Comparison of ENCODE assay signal across 8 cellular contexts in the genomic region with DNA sequence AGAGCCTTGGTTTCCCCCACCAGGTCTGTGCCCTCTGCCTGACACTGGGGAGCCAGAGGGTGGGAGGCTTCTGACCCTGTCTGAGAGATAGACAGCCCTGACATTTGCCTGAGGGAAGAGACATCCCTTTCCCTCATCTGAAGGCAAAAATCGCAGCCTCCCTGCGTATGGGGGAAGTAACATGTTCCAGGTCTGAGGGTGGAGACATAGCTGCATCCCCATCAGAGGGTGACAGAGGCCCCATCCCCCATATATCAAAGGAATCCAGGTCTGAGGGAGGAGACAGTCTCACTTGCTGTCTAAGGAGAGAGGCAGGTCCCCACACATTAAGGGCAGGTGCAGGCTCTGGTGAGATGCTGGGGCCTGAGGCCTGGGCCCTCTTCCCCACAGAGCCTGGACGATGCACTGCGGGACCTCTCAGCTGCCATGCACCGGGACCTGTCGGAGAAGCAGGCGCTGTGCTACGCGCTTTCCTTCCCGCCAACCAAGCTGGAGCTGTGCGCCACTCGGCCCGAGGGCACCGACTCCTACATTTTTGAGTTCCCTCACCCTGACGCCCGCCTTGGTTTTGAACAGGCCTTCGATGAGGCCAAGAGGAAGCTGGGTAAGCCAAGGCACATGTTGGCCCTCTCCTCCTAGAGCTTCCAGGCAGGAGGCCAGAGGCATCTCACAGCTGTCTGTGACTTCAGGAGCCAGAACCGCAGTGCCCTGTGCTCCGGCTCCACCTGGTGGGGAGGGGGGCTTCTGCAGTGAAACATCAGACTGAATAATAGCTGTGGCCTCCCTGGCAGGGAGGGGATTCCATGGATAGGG. TPM values are rescaled to one million over a fixed set of nuclear protein-coding genes. Genes with fewer than 3 reads are reported as not detected.
A peak's percentile ranks its signal among the peaks of the same experiment; 100 is the strongest.
DNase-seq lines count a peak whose midpoint lies in the region; ATAC-seq, FAIRE-seq and TF ChIP-seq lines count a peak whose summit lies in the region.

No MANE protein-coding gene starts in this region.

- TF ChIP-seq CTCF in heart right ventricle (IDR thresholded peaks at IDR 0.05) (peak in 6 of 9 donors; percentile 10 to 38 (median 24)), right atrium auricular region (IDR thresholded peaks at IDR 0.05) (no peak), OCI-LY1 (IDR thresholded peaks at IDR 0.05; ENCODE audit: low read length) (peak; percentile 51; the same call in 1 of the 2 replicates), K562 (IDR thresholded peaks at IDR 0.05 in 2 of 3, conservative IDR thresholded peaks at IDR 0.05 in 1 of 3; ENCODE audit: insufficient read depth in 2 of 3, low read depth in 1 of 3, low read length in 3 of 3) (peak; percentile 60 to 67 (median 67))

- CTCF ChIA-PET in K562 (lab: Yijun Ruan, JAX; ENCODE audit: low intra/inter-chr PET ratio): interaction anchor here (0.8 kb wide), 1 partner anchor 53 kb away, joined by 3 read pairs; no protein-coding TSS in a partner anchor

- no peaks in the 10 kb centered on the region for H3K9me2 ChIP-seq in OCI-LY1 (ENCODE audit: low read depth, low read length)

- POLR2A ChIA-PET in K562 (lab: Yijun Ruan, JAX): interaction anchor here (0.7 to 1.5 kb wide), 4 partner anchors 9 to 98 kb away, joined by 3 to 5 read pairs (median 4); no protein-coding TSS in a partner anchor

- peak in 1 of 2 experiments; percentile 43; a peak in 2 of 4 replicates for TF ChIP-seq RAD21 in K562 (CRISPR knock-in tag; conservative IDR thresholded peaks at IDR 0.05 in 1 of 2, IDR thresholded peaks at IDR 0.05 in 1 of 2)

- in situ Hi-C loops in K562 (cut with MboI): no loop called here

- no peak for TF ChIP-seq POLR2A in K562 (conservative IDR thresholded peaks at IDR 0.05)

- DNase-seq in heart right ventricle (no peak), right atrium auricular region (ENCODE audit: low spot score) (no peak), K562 (ENCODE audit: extremely low read depth in 1 of 4, low spot score in 3 of 4) (peak; percentile 53 to 63 (median 56))
- DNase-seq in activated CD8-positive, alpha-beta memory T cell treated with anti-CD3 and anti-CD28 coated beads for 24 hours: no peak

- no peaks in the 10 kb centered on the region for H3K79me2 ChIP-seq in OCI-LY1 (ENCODE audit: insufficient read depth, low read length)
- no peaks in the 10 kb centered on the region for H3K79me2 ChIP-seq in K562 (ENCODE audit: control insufficient read depth, insufficient read depth, low read length)

- FAIRE-seq in K562 (lab: Jason Lieb, UNC): no peak

- H3K27ac ChIP-seq in heart right ventricle (peak overlapping the region in 9 of 10 donors; percentile 7 to 61 (median 50)), right atrium auricular region (peak overlapping the region in 1 of 2 donors; percentile 23), OCI-LY1 (ENCODE audit: low read depth, low read length, poor library complexity, severe bottlenecking) (no peak overlapping the region), K562 (ENCODE audit: extremely low read depth, low read depth, low read length) (no peak overlapping the region), muscle layer of colon (ENCODE audit: low read depth, low read length) (peak overlapping the region; percentile 38)

- no peak for TF ChIP-seq EP300 in K562 (IDR thresholded peaks at IDR 0.05; ENCODE audit: low read length)

- no TSS peak for BruUV-seq in K562 (replicated peaks; lab: Mats Ljungman, UMichigan)

- no peaks in the 10 kb centered on the region for H3F3A ChIP-seq in OCI-LY1 (ENCODE audit: insufficient read depth, low read length)

- H3K4me2 ChIP-seq in OCI-LY1 (ENCODE audit: low read length) (no peak overlapping the region), K562 (ENCODE audit: insufficient read depth, low read length) (no peak overlapping the region)

- H3K36me3 ChIP-seq in heart right ventricle: peaks cover 8 to 100% (median 51%) of the 10 kb centered on the region in 9 donors
- H3K36me3 ChIP-seq in right atrium auricular region: peaks cover 87% of the 10 kb centered on the region
- no peaks in the 10 kb centered on the region for H3K36me3 ChIP-seq in OCI-LY1 (ENCODE audit: insufficient read depth, low read length)
- H3K36me3 ChIP-seq in K562 (ENCODE audit: control insufficient read depth, insufficient read depth, low read length): no peaks in the 10 kb centered on the region
- H3K36me3 ChIP-seq in muscle layer of colon (ENCODE audit: insufficient read depth, low read length): peaks cover 89% of the 10 kb centered on the region

- ATAC-seq in heart right ventricle: peak in 2 of 8 donors; percentile 3 to 6
- ATAC-seq in K562: peak; percentile 51
- no peak for ATAC-seq in GM21526 (IDR thresholded peaks at IDR 0.05; ENCODE audit: low FRiP score, unreplicated experiment)
- ATAC-seq in HG03039 (IDR thresholded peaks at IDR 0.05; ENCODE audit: unreplicated experiment): no peak

- intact Hi-C loops in heart right ventricle (cut with DNase I) (no loop called here), K562 (cut with micrococcal nuclease) (no loop called here)

- H3K9ac ChIP-seq in OCI-LY1 (ENCODE audit: low read length): no peak overlapping the region
- no peak overlapping the region; a peak in 1 of 4 replicates for H3K9ac ChIP-seq in K562 (ENCODE audit: insufficient read depth in 1 of 2, low read depth in 2 of 2, low read length in 2 of 2)
- H3K9ac ChIP-seq in muscle layer of colon (ENCODE audit: low read length): no peak overlapping the region

- H3K4me1 ChIP-seq in heart right ventricle (peaks cover 0 to 24% (median 15%) of the 10 kb centered on the region in 9 donors), right atrium auricular region (peaks cover 0 to 18% of the 10 kb centered on the region in 2 donors), OCI-LY1 (ENCODE audit: insufficient read depth, low read length, severe bottlenecking) (peaks cover 4% of the 10 kb centered on the region), K562 (replicated peaks in 1 of 2; ENCODE audit: control insufficient read depth in 2 of 2, insufficient read depth in 2 of 2, low read length in 2 of 2) (peaks cover 0 to 30% of the 10 kb centered on the region in 2 experiments; a peak in 3 of 5 replicates), muscle layer of colon (ENCODE audit: insufficient read depth, low read length) (no peaks in the 10 kb centered on the region)

- H4K20me1 ChIP-seq in OCI-LY1 (ENCODE audit: insufficient read depth, low read length) (no peaks in the 10 kb centered on the region), K562 (replicated peaks; ENCODE audit: control insufficient read depth, insufficient read depth, low read length) (peaks cover 14% of the 10 kb centered on the region)

- H3K27me3 ChIP-seq in heart right ventricle: no peaks in the 10 kb centered on the region
- H3K27me3 ChIP-seq in right atrium auricular region: no peaks in the 10 kb centered on the region
- H3K27me3 ChIP-seq in OCI-LY1 (ENCODE audit: insufficient read depth, low read length): no peaks in the 10 kb centered on the region
- H3K27me3 ChIP-seq in K562 (ENCODE audit: control insufficient read depth in 2 of 2, insufficient read depth in 2 of 2, low read length in 2 of 2): peaks cover 16 to 54% of the 10 kb centered on the region in 2 experiments
- H3K27me3 ChIP-seq in muscle layer of colon (ENCODE audit: control insufficient read depth in 1 of 2, insufficient read depth in 2 of 2, low read length in 2 of 2): no peaks in the 10 kb centered on the region

- H2AFZ ChIP-seq in OCI-LY1 (ENCODE audit: low read length): no peak overlapping the region
- no peak overlapping the region; the same call in 1 of the 2 replicates for H2AFZ ChIP-seq in K562 (ENCODE audit: low read depth, low read length)

- 83% methylated on average over 19 of the region's 19 CpGs for WGBS in heart right ventricle, 2 donors
- 45% methylated on average over 14 of the region's 19 CpGs for WGBS in K562 (ENCODE audit: insufficient coverage, low coverage, missing lambda C conversion rate)

- H3K4me3 ChIP-seq in heart right ventricle (no peak overlapping the region), right atrium auricular region (no peak overlapping the region), OCI-LY1 (ENCODE audit: low read depth, low read length, poor library complexity, severe bottlenecking) (no peak overlapping the region), K562 (no peak overlapping the region), muscle layer of colon (ENCODE audit: low read depth in 1 of 2, low read length in 2 of 2) (no peak overlapping the region)

- H3K9me1 ChIP-seq in K562 (ENCODE audit: control insufficient read depth, insufficient read depth, low read length): peaks cover 10% of the 10 kb centered on the region

- H3K9me3 ChIP-seq in heart right ventricle: no peaks in the 10 kb centered on the region
- no peaks in the 10 kb centered on the region for H3K9me3 ChIP-seq in right atrium auricular region
- no peaks in the 10 kb centered on the region for H3K9me3 ChIP-seq in OCI-LY1 (ENCODE audit: low read length)
- H3K9me3 ChIP-seq in K562 (replicated peaks; ENCODE audit: control insufficient read depth, insufficient read depth, low read depth, low read length): no peaks in the 10 kb centered on the region
- no peaks in the 10 kb centered on the region for H3K9me3 ChIP-seq in muscle layer of colon (ENCODE audit: low read length)

RNA-seq across cellular contexts. Expression of a gene that starts 16.1 kb away (rescaled TPM):
- total RNA-seq in heart right ventricle (1 to 10 TPM; 1.0 to 9.2 (median 2.7) TPM), right atrium auricular region (1 to 10 TPM; 2.0 to 7.0 TPM), K562 (2014; rRNA removed) (11.2 and 13.3 TPM in 2 replicates), K562 (2014; rRNA removed; fragmentation: Illumina TruSeq; extraction: Trizol) (3.1 and 3.8 TPM in 2 replicates), K562 (2015; rRNA removed; fragmentation: Illumina TruSeq; extraction: Trizol) (9.6 and 9.8 TPM in 2 replicates), K562 (2021) (18.4 and 20.2 TPM in 2 replicates)
- polyA plus RNA-seq in heart right ventricle (1 to 10 TPM; 2.0 to 5.6 TPM), K562 (2011; rRNA removed) (7.4 and 11.8 TPM in 2 replicates), K562 (2014; fragmentation: Illumina TruSeq; extraction: Trizol) (6.0 and 8.6 TPM in 2 replicates), K562 (2014; fragmentation: Nextera tagmentation; extraction: Ambion mirVana) (1 to 10 TPM; 1.1 to 1.2 TPM), K562 (2014; rRNA removed) (14.4 and 14.9 TPM in 2 replicates)
- 24.0 and 79.7 TPM in 2 replicates for total RNA-seq in K562 (2011; cell fraction: chromatin; rRNA removed; ENCODE audit: low replicate concordance)
- total RNA-seq in K562 (2011; cell fraction: nucleolus; rRNA removed): 52.2 and 56.9 TPM in 2 replicates
- total RNA-seq in K562 (2011; cell fraction: nucleoplasm; rRNA removed): 38.4 and 46.9 TPM in 2 replicates
- 11.0 and 16.5 TPM in 2 replicates for polyA plus RNA-seq in K562 (2011; cell fraction: cytosol; rRNA removed)
- polyA plus RNA-seq in K562 (2011; cell fraction: nucleus; rRNA removed): 55.1 and 73.5 TPM in 2 replicates
- polyA plus RNA-seq in K562 (2012): 8.7 and 14.0 TPM in 2 replicates
- polyA minus RNA-seq in K562 (2011; rRNA and poly(A)+ RNA removed): 4.7 and 6.0 TPM in 2 replicates
- 7.3 and 8.5 TPM in 2 replicates for polyA minus RNA-seq in K562 (2011; cell fraction: cytosol; rRNA and poly(A)+ RNA removed)
- polyA minus RNA-seq in K562 (2011; cell fraction: nucleus; rRNA and poly(A)+ RNA removed): 18.2 and 20.5 TPM in 2 replicates

RNA-seq across cellular contexts. Expression of a gene that starts 52.1 kb away (rescaled TPM):
- total RNA-seq in heart right ventricle: 10 to 100 TPM; 39.2 to 67.4 (median 52.2) TPM
- polyA plus RNA-seq in heart right ventricle: 10 to 100 TPM; 38.6 to 44.3 TPM
- 10 to 100 TPM; 41.6 to 59.9 TPM for total RNA-seq in right atrium auricular region
- total RNA-seq in K562 (2011; cell fraction: chromatin; rRNA removed; ENCODE audit: low replicate concordance): 0.55 and 6.0 TPM in 2 replicates
- 2.4 and 4.8 TPM in 2 replicates for total RNA-seq in K562 (2011; cell fraction: nucleolus; rRNA removed)
- 1.3 and 1.6 TPM in 2 replicates for total RNA-seq in K562 (2011; cell fraction: nucleoplasm; rRNA removed)
- total RNA-seq in K562 (2014; rRNA removed): 0.09 and 0.20 TPM in 2 replicates
- total RNA-seq in K562 (2014; rRNA removed; fragmentation: Illumina TruSeq; extraction: Trizol): 0.03 and 0.07 TPM in 2 replicates
- total RNA-seq in K562 (2015; rRNA removed; fragmentation: Illumina TruSeq; extraction: Trizol): 0.04 and 0.23 TPM in 2 replicates
- 0.29 and 0.53 TPM in 2 replicates for total RNA-seq in K562 (2021)
- 0.68 and 1.2 TPM in 2 replicates for polyA plus RNA-seq in K562 (2011; rRNA removed)
- polyA plus RNA-seq in K562 (2011; cell fraction: cytosol; rRNA removed): 0.96 and 2.9 TPM in 2 replicates
- polyA plus RNA-seq in K562 (2011; cell fraction: nucleus; rRNA removed): 5.2 and 8.3 TPM in 2 replicates
- polyA plus RNA-seq in K562 (2012): 0.25 and 0.31 TPM in 2 replicates
- polyA plus RNA-seq in K562 (2014; fragmentation: Illumina TruSeq; extraction: Trizol): 0.10 and 0.17 TPM in 2 replicates
- not detected for polyA plus RNA-seq in K562 (2014; fragmentation: Nextera tagmentation; extraction: Ambion mirVana)
- 0.09 and 0.17 TPM in 2 replicates for polyA plus RNA-seq in K562 (2014; rRNA removed)
- 1.3 and 1.4 TPM in 2 replicates for polyA minus RNA-seq in K562 (2011; rRNA and poly(A)+ RNA removed)
- polyA minus RNA-seq in K562 (2011; cell fraction: cytosol; rRNA and poly(A)+ RNA removed): 0.57 and 1.4 TPM in 2 replicates
- polyA minus RNA-seq in K562 (2011; cell fraction: nucleus; rRNA and poly(A)+ RNA removed): 3.7 and 4.0 TPM in 2 replicates

Comparison
In these comparisons a context has a peak if more than half of its experiments do, and no peak if none do; other contexts are left out.
1. CTCF ChIP-seq: peak in heart right ventricle (6 of 9), OCI-LY1 (single experiment) and K562 (3 of 3); none in right atrium auricular region (0 of 2).
2. DNase-seq: peak in K562 (4 of 4); none in heart right ventricle (0 of 2), right atrium auricular region (single experiment) and activated CD8-positive, alpha-beta memory T cell treated with anti-CD3 and anti-CD28 coated beads for 24 hours (single experiment).
3. H3K27ac ChIP-seq: peak in heart right ventricle (9 of 10) and muscle layer of colon (single experiment); none in OCI-LY1 (single experiment) and K562 (single experiment).
4. RNA of a gene that starts 52.1 kb away (total RNA-seq): 41.6 to 59.9 TPM in right atrium auricular region and 39.2 to 67.4 TPM in heart right ventricle; 0.03 to 6.0 TPM in K562; every median in the first group is over 4 times any median in the second.